In genomic region chr9:12764150-12764549, GRCh38 we compare ENCODE assay signal across 19 cellular contexts. TPM values are rescaled to one million over a fixed set of nuclear protein-coding genes. Genes with fewer than 3 reads are reported as not detected.
"Had no signal": no experiment of that assay in that cellular context is flagged by ENCODE, and none has a peak within 500 bp of the region (broad histone marks: within the 10 kb centered on the region; RNA-seq: fewer than 3 reads in every experiment).

No MANE protein-coding gene starts in this region.

- H3K9me3 ChIP-seq: heart left ventricle, neutrophil, stomach, thoracic aorta had no signal

- H3K27ac ChIP-seq: coronary artery, heart left ventricle, neutrophil, stomach, thoracic aorta had no signal

- H3K27me3 ChIP-seq: heart left ventricle, neutrophil, stomach had no signal

- H3K4me3 ChIP-seq: coronary artery, heart left ventricle, stomach, thoracic aorta had no signal

- H3K36me3 ChIP-seq: heart left ventricle, neutrophil, stomach, thoracic aorta had no signal

- DNase-seq: effector CD4-positive, alpha-beta T cell; endodermal cell; erythroblast; foreskin melanocyte; heart left ventricle; hippocampal formation; kidney glomerular epithelial cell; mammary epithelial cell; naive thymus-derived CD8-positive, alpha-beta T cell; right cardiac atrium; small intestine; stimulated activated CD4-positive, alpha-beta T cell treated with anti-CD3 and anti-CD28 coated beads, Interleukin-12 subunit alpha, Interleukin-12 subunit beta, amount 100 ng/mL, for 4 hours; stimulated activated naive CD4-positive, alpha-beta T cell; stomach; substantia nigra had no signal

- ATAC-seq: heart left ventricle; left lobe of liver; naive thymus-derived CD8-positive, alpha-beta T cell; right cardiac atrium had no signal

- H3K4me1 ChIP-seq: heart left ventricle had no signal

RNA-seq across cellular contexts. Expression of gene LURAP1L, which starts 10.7 kb away (rescaled TPM):
- total RNA-seq: naive thymus-derived CD8-positive, alpha-beta T cell had no signal
